13 cellular contexts compared by ENCODE assay signal in the genomic region with DNA sequence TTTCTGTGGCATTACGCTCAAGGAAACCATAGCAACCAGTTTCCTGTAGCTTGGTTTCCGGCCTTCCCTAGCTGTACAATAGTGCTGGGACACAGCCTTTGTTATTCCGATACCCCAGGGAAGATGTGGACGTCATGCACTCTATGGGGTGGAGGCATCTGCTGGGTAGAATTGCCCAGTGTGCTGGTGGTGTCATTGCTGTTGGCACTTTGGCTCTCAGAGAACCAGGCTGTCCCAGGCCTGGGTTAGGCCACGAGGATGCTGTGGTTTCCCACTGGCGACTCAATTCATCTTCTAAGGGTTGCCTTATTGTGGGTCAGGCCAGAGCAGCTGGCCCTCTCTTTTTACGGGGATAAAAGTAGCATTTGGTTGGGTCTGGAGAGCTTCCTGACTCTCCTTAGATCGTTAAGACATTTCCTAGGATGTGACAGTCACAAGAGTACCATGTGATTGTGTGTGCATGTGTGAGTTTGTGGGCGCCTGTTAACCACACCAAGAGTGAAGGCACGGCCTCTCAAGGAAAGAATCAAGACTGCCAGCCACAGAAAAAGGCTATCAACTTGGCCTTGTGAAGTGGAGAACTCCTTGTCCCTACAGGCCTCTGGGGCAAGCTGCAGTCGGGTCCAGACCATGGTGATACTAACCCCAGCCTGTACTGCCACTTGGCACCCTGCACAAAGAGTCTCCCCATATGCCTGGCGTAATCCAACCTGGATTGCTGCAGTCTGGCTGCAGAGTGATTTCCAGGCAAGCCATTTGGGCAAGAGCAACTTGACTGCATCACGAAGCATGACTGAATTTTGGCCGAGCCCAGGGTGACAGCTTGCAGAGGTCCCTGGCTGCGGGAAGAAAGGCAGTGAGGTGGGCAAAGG. TPM values are rescaled to one million over a fixed set of nuclear protein-coding genes. Genes with fewer than 3 reads are reported as not detected.
DNase-seq lines count a peak whose midpoint lies in the region; ATAC-seq and TF ChIP-seq lines count a peak whose summit lies in the region.
"Had no signal": no experiment of that assay in that cellular context is flagged by ENCODE, and none has a peak within 500 bp of the region (broad histone marks: within the 10 kb centered on the region; RNA-seq: fewer than 3 reads in every experiment).

No MANE protein-coding gene starts in this region.

- 78% methylated on average over 15 of the region's 15 CpGs for WGBS in prostate gland

- H3K27ac ChIP-seq in right atrium auricular region = peak overlapping the region; percentile 44 to 57
- peak overlapping the region; percentile 31 to 40 for H3K27ac ChIP-seq in prostate gland

- no peak overlapping the region for H3K27ac Mint-ChIP-seq in activated T-helper 1 cell treated with anti-CD3 and anti-CD28 coated beads, Interleukin-12 subunit alpha, Interleukin-12 subunit beta, Interleukin-2, Interleukin-4 antibody, amounts not matched to agents 30 ng/mL and 10 ng/mL and 1 ng/mL, durations not matched to agents 14 hours and 24 hours and 36 hours
- H3K27ac Mint-ChIP-seq: activated T-helper 2 cell treated with anti-CD3 and anti-CD28 coated beads, Interferon-gamma antibody, Interleukin-2, Interleukin-4, amounts not matched to agents 10 μg/mL and 5 μg/mL and 100 μg/mL, durations not matched to agents 14 hours and 24 hours and 36 hours; CD4-positive, alpha-beta memory T cell had no signal

- no peaks in the 10 kb centered on the region for H3K36me3 ChIP-seq in right atrium auricular region
- H3K36me3 ChIP-seq in prostate gland = no peaks in the 10 kb centered on the region

- in situ Hi-C loops in G401 (cut with HindIII; ENCODE audit: low sequenced_read_pairs) = no loop called here

- no peak for ATAC-seq in GM21723 (IDR thresholded peaks at IDR 0.05; ENCODE audit: unreplicated experiment)
- ATAC-seq: PC-3 had no signal

- no peaks in the 10 kb centered on the region for H3K4me1 Mint-ChIP-seq in activated T-helper 1 cell treated with anti-CD3 and anti-CD28 coated beads, Interleukin-12 subunit alpha, Interleukin-12 subunit beta, Interleukin-2, Interleukin-4 antibody, amounts not matched to agents 30 ng/mL and 10 ng/mL and 1 ng/mL, durations not matched to agents 14 hours and 24 hours and 36 hours (ENCODE audit: low read depth)

- no peaks in the 10 kb centered on the region for H3K36me3 Mint-ChIP-seq in activated T-helper 1 cell treated with anti-CD3 and anti-CD28 coated beads, Interleukin-12 subunit alpha, Interleukin-12 subunit beta, Interleukin-2, Interleukin-4 antibody, amounts not matched to agents 30 ng/mL and 10 ng/mL and 1 ng/mL, durations not matched to agents 14 hours and 24 hours and 36 hours (ENCODE audit: low read depth)
- H3K36me3 Mint-ChIP-seq: CD4-positive, alpha-beta memory T cell had no signal

- DNase-seq in G401 (ENCODE audit: low spot score) (peak; percentile 98), RPMI7951 (ENCODE audit: low read depth) (peak; percentile 59), right atrium auricular region (ENCODE audit: low spot score) (no peak), prostate gland (ENCODE audit: low spot score) (no peak), D341Med (ENCODE audit: low spot score) (no peak), cortex of kidney (lab: John Stamatoyannopoulos, UW) (no peak)
- no peak for DNase-seq in activated T-helper 1 cell treated with anti-CD3 and anti-CD28 coated beads, Interleukin-12 subunit alpha, Interleukin-12 subunit beta, Interleukin-2, Interleukin-4 antibody, amounts not matched to agents 30 ng/mL and 10 ng/mL and 1 ng/mL, durations not matched to agents 14 hours and 24 hours and 36 hours (ENCODE audit: low spot score)
- DNase-seq: CD4-positive, alpha-beta memory T cell; effector CD8-positive, alpha-beta T cell; Karpas-422; PC-3 had no signal

- TF ChIP-seq CTCF in right atrium auricular region (IDR thresholded peaks at IDR 0.05) (no peak), prostate gland (IDR thresholded peaks at IDR 0.05) (no peak)

- H3K4me1 ChIP-seq in right atrium auricular region (peaks cover 0 to 70% of the 10 kb centered on the region in 2 donors), prostate gland (replicated peaks) (no peaks in the 10 kb centered on the region)

- intact Hi-C loops in prostate gland (cut with DNase I) = no loop called here
- intact Hi-C loops in activated T-helper 1 cell treated with anti-CD3 and anti-CD28 coated beads, Interleukin-12 subunit alpha, Interleukin-12 subunit beta, Interleukin-2, Interleukin-4 antibody, amounts not matched to agents 30 ng/mL and 10 ng/mL and 1 ng/mL, durations not matched to agents 14 hours and 24 hours and 36 hours (cut with micrococcal nuclease) = no loop called here

- TF ChIP-seq POLR2A in prostate gland (IDR thresholded peaks at IDR 0.05) = no peak

- no peaks in the 10 kb centered on the region for H3K9me3 Mint-ChIP-seq in activated T-helper 1 cell treated with anti-CD3 and anti-CD28 coated beads, Interleukin-12 subunit alpha, Interleukin-12 subunit beta, Interleukin-2, Interleukin-4 antibody, amounts not matched to agents 30 ng/mL and 10 ng/mL and 1 ng/mL, durations not matched to agents 14 hours and 24 hours and 36 hours
- H3K9me3 Mint-ChIP-seq: activated T-helper 2 cell treated with anti-CD3 and anti-CD28 coated beads, Interferon-gamma antibody, Interleukin-2, Interleukin-4, amounts not matched to agents 10 μg/mL and 5 μg/mL and 100 μg/mL, durations not matched to agents 14 hours and 24 hours and 36 hours had no signal

- H3K27me3 ChIP-seq in right atrium auricular region = no peaks in the 10 kb centered on the region
- H3K27me3 ChIP-seq in prostate gland (replicated peaks; ENCODE audit: insufficient read depth) = no peaks in the 10 kb centered on the region

- H3K4me3 Mint-ChIP-seq in activated T-helper 1 cell treated with anti-CD3 and anti-CD28 coated beads, Interleukin-12 subunit alpha, Interleukin-12 subunit beta, Interleukin-2, Interleukin-4 antibody, amounts not matched to agents 30 ng/mL and 10 ng/mL and 1 ng/mL, durations not matched to agents 14 hours and 24 hours and 36 hours = no peak overlapping the region
- H3K4me3 Mint-ChIP-seq: CD4-positive, alpha-beta memory T cell had no signal

- no peak overlapping the region for H3K4me3 ChIP-seq in right atrium auricular region
- no peak overlapping the region for H3K4me3 ChIP-seq in prostate gland

- H3K9me3 ChIP-seq in right atrium auricular region (no peaks in the 10 kb centered on the region), prostate gland (no peaks in the 10 kb centered on the region)

- peaks cover 10% of the 10 kb centered on the region for H3K27me3 Mint-ChIP-seq in activated T-helper 1 cell treated with anti-CD3 and anti-CD28 coated beads, Interleukin-12 subunit alpha, Interleukin-12 subunit beta, Interleukin-2, Interleukin-4 antibody, amounts not matched to agents 30 ng/mL and 10 ng/mL and 1 ng/mL, durations not matched to agents 14 hours and 24 hours and 36 hours (ENCODE audit: insufficient read depth)

RNA-seq across cellular contexts. Expression of gene NAV2, which starts 35.9 kb away (rescaled TPM):
- 2.5 and 4.2 TPM in 2 replicates for total RNA-seq in G401 (2014; rRNA removed; shearing (Covaris generic))
- 6.9 and 7.1 TPM in 2 replicates for total RNA-seq in RPMI7951 (2014; rRNA removed; shearing (Covaris generic))
- total RNA-seq in right atrium auricular region (10 to 100 TPM; 11.4 to 19.2 TPM), prostate gland (10 to 100 TPM; 17.1 to 26.6 TPM)
- 0.12 and 0.34 TPM in 2 replicates for total RNA-seq in activated T-helper 1 cell treated with anti-CD3 and anti-CD28 coated beads, Interleukin-12 subunit alpha, Interleukin-12 subunit beta, Interleukin-2, Interleukin-4 antibody, amounts not matched to agents 30 ng/mL and 10 ng/mL and 1 ng/mL, durations not matched to agents 14 hours and 24 hours and 36 hours

Comparison
In these comparisons a context has a peak if more than half of its experiments do, and no peak if none do; other contexts are left out.
1. DNase-seq: peak in G401 (single experiment) and RPMI7951 (single experiment); none in right atrium auricular region (single experiment), prostate gland (single experiment), D341Med (single experiment), cortex of kidney (single experiment) and activated T-helper 1 cell treated with anti-CD3 and anti-CD28 coated beads, Interleukin-12 subunit alpha, Interleukin-12 subunit beta, Interleukin-2, Interleukin-4 antibody, amounts not matched to agents 30 ng/mL and 10 ng/mL and 1 ng/mL, durations not matched to agents 14 hours and 24 hours and 36 hours (single experiment).